ENCODE assay signal across 29 cellular contexts in genomic region chr5:107216587-107216986, GRCh38.
DNase-seq lines count a peak whose midpoint lies in the region; ATAC-seq and TF ChIP-seq lines count a peak whose summit lies in the region.
"Had no signal": no experiment of that assay in that cellular context is flagged by ENCODE, and none has a peak within 500 bp of the region (broad histone marks: within the 10 kb centered on the region; RNA-seq: fewer than 3 reads in every experiment).

No MANE protein-coding gene starts in this region.

- no peak overlapping the region for H2BK15ac ChIP-seq in IMR-90 (ENCODE audit: low read depth, low read length)

- POLR2A ChIA-PET in IMR-90 (lab: Charles Lee; ENCODE audit: unreplicated experiment) = no interaction called here

- H3K27ac ChIP-seq in IMR-90 (ENCODE audit: insufficient read depth, low read length) = no peak overlapping the region
- H3K27ac ChIP-seq in dorsolateral prefrontal cortex = peak overlapping the region in 40 of 59 donors; percentile 1 to 87 (median 60)
- peak overlapping the region; percentile 55 for H3K27ac ChIP-seq in suprapubic skin
- H3K27ac ChIP-seq: BLaER1, GM23248 had no signal

- H3K4me2 ChIP-seq in IMR-90 (ENCODE audit: low read depth, low read length) = no peak overlapping the region
- H3K4me2 ChIP-seq: BLaER1, smooth muscle cell had no signal

- no peak for DNase-seq in IMR-90
- no peak for DNase-seq in dorsolateral prefrontal cortex
- DNase-seq in suprapubic skin (ENCODE audit: low spot score in 2 of 2) = no peak
- no peak for DNase-seq in NOMO-1 treated with dmso at 0.1 percent for 144 hours (lab: John Stamatoyannopoulos, UW; ENCODE audit: unreplicated experiment)
- no peak for DNase-seq in kidney tubule cell (ENCODE audit: low spot score)
- DNase-seq in iPS-NIHi7 (ENCODE audit: extremely low spot score) = no peak
- DNase-seq: activated CD4-positive, alpha-beta T cell treated with anti-CD3 and anti-CD28 coated beads, Interleukin-2, amount 50 U/mL, for 48 hours; activated CD4-positive, CD25-positive, alpha-beta regulatory T cell treated with anti-CD3 and anti-CD28 coated beads, Interleukin-2, amount 50 U/mL, for 72 hours; activated gamma-delta T cell treated with Interleukin-2 at 50 U/mL for 16 hours; activated naive CD8-positive, alpha-beta T cell treated with anti-CD3 and anti-CD28 coated beads, Interleukin-2, amount 10 ng/mL, durations not matched to agents 7 days and 5 days; activated T-cell treated with anti-CD3 and anti-CD28 coated beads, Interleukin-2, amount 50 U/mL, for 48 hours; caudate nucleus; DMS53; endodermal cell; GM23248; mucosa of descending colon; NCI-H1105 treated with DMSO at 0.1 percent for 48 hours; NCI-H1930; NCI-H2171 treated with DMSO at 0.1 percent for 48 hours; NCI-H510A; NK-92 treated with Interleukin-12 subunit alpha and Interleukin-12 subunit beta, amount 100 ng/mL, for 24 hours; SHP77 treated with DMSO at 0.1 percent for 48 hours; stimulated activated naive CD4-positive, alpha-beta T cell treated with Interleukin-2 at 50 U/mL for 16 hours had no signal

- H3K36me3 ChIP-seq in IMR-90 (ENCODE audit: control insufficient read depth, insufficient read depth, low read length) = no peaks in the 10 kb centered on the region
- H3K36me3 ChIP-seq in suprapubic skin = no peaks in the 10 kb centered on the region
- H3K36me3 ChIP-seq: BLaER1 had no signal

- no peak overlapping the region for H2AFZ ChIP-seq in IMR-90 (replicated peaks; ENCODE audit: low read length, poor library complexity)
- H2AFZ ChIP-seq: GM23248 had no signal

- intact Hi-C loops in IMR-90 (cut with micrococcal nuclease) = no loop called here
- intact Hi-C loops in dorsolateral prefrontal cortex (cut with DNase I) = no loop called here

- TF ChIP-seq POLR2A in IMR-90 (IDR thresholded peaks at IDR 0.05; ENCODE audit: low read depth, low read length) (no peak), suprapubic skin (IDR thresholded peaks at IDR 0.05) (no peak)

- no peak overlapping the region for H3K18ac ChIP-seq in IMR-90 (ENCODE audit: low read depth, low read length)

- no peak overlapping the region for H2BK120ac ChIP-seq in IMR-90 (ENCODE audit: low read depth, low read length)

- peak; percentile 40 for ATAC-seq in GM18868 (IDR thresholded peaks at IDR 0.05; ENCODE audit: unreplicated experiment)
- no peak for ATAC-seq in IMR-90 (ENCODE audit: low read depth)
- ATAC-seq: esophagus mucosa, mucosa of descending colon, Panc1 had no signal

- no peaks in the 10 kb centered on the region for H4K20me1 ChIP-seq in IMR-90 (ENCODE audit: insufficient read depth, low read length)
- H4K20me1 ChIP-seq: BLaER1 had no signal

- H2BK20ac ChIP-seq in IMR-90 (ENCODE audit: low read depth, low read length) = no peak overlapping the region

- no CpG with 5 or more reads among the region's 5 CpGs for WGBS in IMR-90 (ENCODE audit: extremely low coverage in 2 of 2, insufficient read length in 1 of 2), 2 experiments
- 81% methylated on average over 5 of the region's 5 CpGs for WGBS in suprapubic skin

- no peak overlapping the region for H2AK5ac ChIP-seq in IMR-90 (ENCODE audit: low read depth, low read length)

- H3K14ac ChIP-seq in IMR-90 (replicated peaks; ENCODE audit: low read depth, low read length) = no peak overlapping the region

- H2AK9ac ChIP-seq in IMR-90 (replicated peaks; ENCODE audit: low read depth, low read length, poor library complexity) = peak overlapping the region; percentile 76

- no peak for TF ChIP-seq RAD21 in IMR-90 (IDR thresholded peaks at IDR 0.05; ENCODE audit: low read length)

- no peak overlapping the region for H4K91ac ChIP-seq in IMR-90 (ENCODE audit: insufficient read depth, low read depth, low read length)

- dilution Hi-C loops in IMR-90 (cut with HindIII; ENCODE audit: low sequenced_read_pairs, unreplicated experiment) = no loop called here

- no peaks in the 10 kb centered on the region for H3K9me1 ChIP-seq in IMR-90 (ENCODE audit: insufficient read depth, low read length)

- H3K4me1 ChIP-seq in IMR-90 (ENCODE audit: control insufficient read depth, insufficient read depth, low read length) = no peaks in the 10 kb centered on the region
- peaks cover 22% of the 10 kb centered on the region for H3K4me1 ChIP-seq in suprapubic skin
- H3K4me1 ChIP-seq: BLaER1 had no signal

- CTCF ChIA-PET in IMR-90 (lab: Yijun Ruan, JAX) = no interaction called here

- BruUV-seq in IMR-90 (replicated peaks; lab: Mats Ljungman, UMichigan) = no TSS peak

- H3K9me3 ChIP-seq in IMR-90 (ENCODE audit: control insufficient read depth, insufficient read depth, low read length) = no peaks in the 10 kb centered on the region
- H3K9me3 ChIP-seq in suprapubic skin = no peaks in the 10 kb centered on the region
- H3K9me3 ChIP-seq: BLaER1, mucosa of descending colon had no signal

- H3K79me1 ChIP-seq in IMR-90 (ENCODE audit: low read depth in 1 of 2, low read length in 2 of 2) = no peaks in the 10 kb centered on the region

- in situ Hi-C loops in IMR-90 (cut with MboI; ENCODE audit: low sequenced_read_pairs) = no loop called here

- H4K5ac ChIP-seq in IMR-90 (ENCODE audit: low read depth, low read length) = no peak overlapping the region

- no peak for TF ChIP-seq CTCF in IMR-90 (conservative IDR thresholded peaks at IDR 0.05; ENCODE audit: low read depth, low read length)
- no peak for TF ChIP-seq CTCF in dorsolateral prefrontal cortex (IDR thresholded peaks at IDR 0.05 in 54 of 56, conservative IDR thresholded peaks at IDR 0.05 in 2 of 56; ENCODE audit: low read depth in 1 of 56, partially characterized antibody in 56 of 56)
- TF ChIP-seq CTCF in suprapubic skin (IDR thresholded peaks at IDR 0.05) = no peak

- no peak overlapping the region for H4K8ac ChIP-seq in IMR-90 (ENCODE audit: low read depth in 2 of 2, low read length in 2 of 2)

- H3K9ac ChIP-seq in IMR-90 (ENCODE audit: low read depth, low read length) = no peak overlapping the region
- H3K9ac ChIP-seq: BLaER1, GM23248 had no signal

- H3K4ac ChIP-seq in IMR-90 (ENCODE audit: low read depth, low read length) = no peak overlapping the region

- H3K27me3 ChIP-seq in IMR-90 (ENCODE audit: control insufficient read depth, insufficient read depth, low read length) (no peaks in the 10 kb centered on the region), dorsolateral prefrontal cortex (no peaks in the 10 kb centered on the region), suprapubic skin (no peaks in the 10 kb centered on the region)
- H3K27me3 ChIP-seq: BLaER1 had no signal

- no peak overlapping the region for H2BK5ac ChIP-seq in IMR-90 (ENCODE audit: low read depth, low read length, poor library complexity, severe bottlenecking)

- H3K23ac ChIP-seq in IMR-90 (ENCODE audit: low read depth, low read length) = no peak overlapping the region

- no peak overlapping the region for H3K56ac ChIP-seq in IMR-90 (ENCODE audit: extremely low read depth, insufficient read depth, low read length)

- no peak for TF ChIP-seq EP300 in suprapubic skin (IDR thresholded peaks at IDR 0.05)

- H3K4me3 ChIP-seq in IMR-90 (ENCODE audit: insufficient read depth, low read depth, low read length) (no peak overlapping the region), dorsolateral prefrontal cortex (no peak overlapping the region), suprapubic skin (no peak overlapping the region)
- H3K4me3 ChIP-seq: BLaER1, GM23248, lung, mucosa of descending colon, smooth muscle cell had no signal

TF ChIP-seq in IMR-90, 13 proteins besides CTCF, POLR2A, EP300 and RAD21:
- TF ChIP-seq SMC3 (IDR thresholded peaks at IDR 0.05; ENCODE audit: low read depth, low read length) (no peak), NFE2L2 (IDR thresholded peaks at IDR 0.05; ENCODE audit: low read depth, low read length) (no peak)
